Comparison of ENCODE assay signal across 21 cellular contexts in the genomic region with DNA sequence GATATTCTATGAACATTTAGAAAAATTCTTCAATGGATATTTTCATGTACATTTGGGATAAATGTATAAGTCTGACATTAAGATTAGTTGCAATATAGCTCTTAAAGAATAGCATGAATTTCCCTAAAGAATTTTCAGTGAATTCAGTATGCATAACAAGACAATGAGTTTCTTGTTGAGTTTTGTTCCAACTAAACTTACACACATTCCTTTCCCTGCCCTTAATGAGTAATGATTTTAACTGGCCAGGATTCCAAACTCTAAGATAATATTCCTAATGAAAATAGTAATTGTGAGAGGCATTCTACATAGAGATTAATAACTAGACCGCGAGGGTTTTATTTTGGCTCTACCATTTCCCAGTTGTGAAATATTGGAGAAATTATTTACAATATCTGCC.
DNase-seq lines count a peak whose midpoint lies in the region; ATAC-seq and TF ChIP-seq lines count a peak whose summit lies in the region.
"Had no signal": no experiment of that assay in that cellular context is flagged by ENCODE, and none has a peak within 500 bp of the region (broad histone marks: within the 10 kb centered on the region; RNA-seq: fewer than 3 reads in every experiment).

No MANE protein-coding gene starts in this region.

- H4K20me1 ChIP-seq in IMR-90 (ENCODE audit: insufficient read depth, low read length) = no peaks in the 10 kb centered on the region

- H3K18ac ChIP-seq in IMR-90 (ENCODE audit: low read depth, low read length) = no peak overlapping the region

- no peaks in the 10 kb centered on the region for H3K9me1 ChIP-seq in IMR-90 (ENCODE audit: insufficient read depth, low read length)

- ATAC-seq in IMR-90 (ENCODE audit: low read depth) (no peak), foreskin keratinocyte (peak; percentile 70), GM18498 (IDR thresholded peaks at IDR 0.05; ENCODE audit: unreplicated experiment) (no peak)

- no peak overlapping the region for H2AFZ ChIP-seq in IMR-90 (replicated peaks; ENCODE audit: low read length, poor library complexity)

- H2AK5ac ChIP-seq in IMR-90 (ENCODE audit: low read depth, low read length) = no peak overlapping the region

- H3K14ac ChIP-seq in IMR-90 (replicated peaks; ENCODE audit: low read depth, low read length) = no peak overlapping the region

- no peaks in the 10 kb centered on the region for H3K79me1 ChIP-seq in IMR-90 (ENCODE audit: low read depth in 1 of 2, low read length in 2 of 2)

- TF ChIP-seq POLR2A in IMR-90 (IDR thresholded peaks at IDR 0.05; ENCODE audit: low read depth, low read length) = no peak

- no peak overlapping the region for H2AK9ac ChIP-seq in IMR-90 (replicated peaks; ENCODE audit: low read depth, low read length, poor library complexity)

- no peak overlapping the region for H4K91ac ChIP-seq in IMR-90 (ENCODE audit: insufficient read depth, low read depth, low read length)

- H3K4me1 ChIP-seq in IMR-90 (ENCODE audit: control insufficient read depth, insufficient read depth, low read length) (no peaks in the 10 kb centered on the region), foreskin keratinocyte (peaks cover 19% of the 10 kb centered on the region)

- H3K36me3 ChIP-seq in IMR-90 (ENCODE audit: control insufficient read depth, insufficient read depth, low read length) = no peaks in the 10 kb centered on the region

- H3K9ac ChIP-seq in IMR-90 (ENCODE audit: low read depth, low read length) = no peak overlapping the region

- no peak overlapping the region for H3K56ac ChIP-seq in IMR-90 (ENCODE audit: extremely low read depth, insufficient read depth, low read length)

- H3K4ac ChIP-seq in IMR-90 (ENCODE audit: low read depth, low read length) = no peak overlapping the region

- no peak overlapping the region for H2BK15ac ChIP-seq in IMR-90 (ENCODE audit: low read depth, low read length)

- H3K9me3 ChIP-seq in IMR-90 (ENCODE audit: control insufficient read depth, insufficient read depth, low read length) = no peaks in the 10 kb centered on the region

- CTCF ChIA-PET in IMR-90 (lab: Yijun Ruan, JAX) = no interaction called here

- POLR2A ChIA-PET in IMR-90 (lab: Charles Lee; ENCODE audit: unreplicated experiment) = no interaction called here

- no CpG with 5 or more reads among the region's 2 CpGs for WGBS in IMR-90 (ENCODE audit: extremely low coverage in 2 of 2, insufficient read length in 1 of 2), 2 experiments

- TF ChIP-seq CTCF in IMR-90 (conservative IDR thresholded peaks at IDR 0.05; ENCODE audit: low read depth, low read length) = no peak
- TF ChIP-seq CTCF in foreskin keratinocyte (conservative IDR thresholded peaks at IDR 0.05) = no peak
- no peak for TF ChIP-seq CTCF in dorsolateral prefrontal cortex (IDR thresholded peaks at IDR 0.05 in 54 of 56, conservative IDR thresholded peaks at IDR 0.05 in 2 of 56; ENCODE audit: low read depth in 1 of 56, partially characterized antibody in 56 of 56)

- H3K27ac ChIP-seq in IMR-90 (ENCODE audit: insufficient read depth, low read length) (no peak overlapping the region), foreskin keratinocyte (no peak overlapping the region), dorsolateral prefrontal cortex (no peak overlapping the region)

- H2BK120ac ChIP-seq in IMR-90 (ENCODE audit: low read depth, low read length) = no peak overlapping the region

- H3K27me3 ChIP-seq in IMR-90 (ENCODE audit: control insufficient read depth, insufficient read depth, low read length) (no peaks in the 10 kb centered on the region), foreskin keratinocyte (no peaks in the 10 kb centered on the region), dorsolateral prefrontal cortex (peaks cover 0 to 22% (median 0%) of the 10 kb centered on the region in 45 donors)

- DNase-seq in IMR-90 (peak; percentile 33), astrocyte of the hippocampus (ENCODE audit: low read depth, low spot score) (peak; percentile 14), foreskin keratinocyte (peak; percentile 43 to 73), dorsolateral prefrontal cortex (no peak), NOMO-1 treated with DMSO at 0.1 percent for 48 hours (lab: John Stamatoyannopoulos, UW; ENCODE audit: unreplicated experiment) (no peak)
- DNase-seq in stimulated activated naive CD4-positive, alpha-beta T cell (lab: John Stamatoyannopoulos, UW) = no peak
- DNase-seq: CD4-positive, CD25-positive, alpha-beta regulatory T cell; COR-L47; DMS79 treated with DMSO at 0.1 percent for 48 hours; H9; HFFc6; KG1; NCI-H1092 treated with DMSO at 0.1 percent for 48 hours; NCI-H1436 treated with DMSO at 0.1 percent for 48 hours; NCI-H2029; NCI-H226; NCI-H524; NCI-H82; OCI-M1; SHP77 had no signal

- dilution Hi-C loops in IMR-90 (cut with HindIII; ENCODE audit: low sequenced_read_pairs, unreplicated experiment) = no loop called here

- no peak overlapping the region for H2BK5ac ChIP-seq in IMR-90 (ENCODE audit: low read depth, low read length, poor library complexity, severe bottlenecking)

- BruUV-seq in IMR-90 (replicated peaks; lab: Mats Ljungman, UMichigan) = no TSS peak

- H2BK20ac ChIP-seq in IMR-90 (ENCODE audit: low read depth, low read length) = no peak overlapping the region

- H4K5ac ChIP-seq in IMR-90 (ENCODE audit: low read depth, low read length) = no peak overlapping the region

- H4K8ac ChIP-seq in IMR-90 (ENCODE audit: low read depth in 2 of 2, low read length in 2 of 2) = no peak overlapping the region

- H3K23ac ChIP-seq in IMR-90 (ENCODE audit: low read depth, low read length) = no peak overlapping the region

- TF ChIP-seq RAD21 in IMR-90 (IDR thresholded peaks at IDR 0.05; ENCODE audit: low read length) = no peak

- in situ Hi-C loops in IMR-90 (cut with MboI; ENCODE audit: low sequenced_read_pairs) = no loop called here

- no peak overlapping the region for H3K4me2 ChIP-seq in IMR-90 (ENCODE audit: low read depth, low read length)

- H3K4me3 ChIP-seq in IMR-90 (ENCODE audit: insufficient read depth, low read depth, low read length) (no peak overlapping the region), dorsolateral prefrontal cortex (no peak overlapping the region)

- intact Hi-C loops in IMR-90 (cut with micrococcal nuclease) = no loop called here
- intact Hi-C loops in dorsolateral prefrontal cortex (cut with DNase I) = no loop called here

TF ChIP-seq in IMR-90, 13 proteins besides CTCF, POLR2A, EP300 and RAD21:
- TF ChIP-seq RCOR1 (IDR thresholded peaks at IDR 0.05; ENCODE audit: insufficient replicate concordance, low read length) = no peak
- TF ChIP-seq MAZ (IDR thresholded peaks at IDR 0.05; ENCODE audit: borderline replicate concordance, low read depth, low read length) = no peak
- no peak for TF ChIP-seq CHD1 (IDR thresholded peaks at IDR 0.05; ENCODE audit: low read depth, low read length)
- no peak for TF ChIP-seq CEBPB (IDR thresholded peaks at IDR 0.05; ENCODE audit: low read depth, low read length)
- no peak for TF ChIP-seq SMC3 (IDR thresholded peaks at IDR 0.05; ENCODE audit: low read depth, low read length)
- TF ChIP-seq, protein P1, sequence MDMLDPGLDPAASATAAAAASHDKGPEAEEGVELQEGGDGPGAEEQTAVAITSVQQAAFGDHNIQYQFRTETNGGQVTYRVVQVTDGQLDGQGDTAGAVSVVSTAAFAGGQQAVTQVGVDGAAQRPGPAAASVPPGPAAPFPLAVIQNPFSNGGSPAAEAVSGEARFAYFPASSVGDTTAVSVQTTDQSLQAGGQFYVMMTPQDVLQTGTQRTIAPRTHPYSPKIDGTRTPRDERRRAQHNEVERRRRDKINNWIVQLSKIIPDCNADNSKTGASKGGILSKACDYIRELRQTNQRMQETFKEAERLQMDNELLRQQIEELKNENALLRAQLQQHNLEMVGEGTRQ (IDR thresholded peaks at IDR 0.05; ENCODE audit: low read depth, low read length) = no peak
- no peak for TF ChIP-seq ELK1 (IDR thresholded peaks at IDR 0.05; ENCODE audit: borderline replicate concordance, low read depth, low read length)
- TF ChIP-seq RFX5 (IDR thresholded peaks at IDR 0.05; ENCODE audit: low read depth, low read length) = no peak
- TF ChIP-seq NFE2L2 (IDR thresholded peaks at IDR 0.05; ENCODE audit: low read depth, low read length) = no peak
- no peak for TF ChIP-seq FOS (IDR thresholded peaks at IDR 0.05; ENCODE audit: low read depth, low read length)
- no peak for TF ChIP-seq BHLHE40 (IDR thresholded peaks at IDR 0.05; ENCODE audit: low read depth, low read length)
- TF ChIP-seq MXI1 (IDR thresholded peaks at IDR 0.05; ENCODE audit: borderline replicate concordance, low read depth, low read length) = no peak

Comparison
In these comparisons a context has a peak if more than half of its experiments do, and no peak if none do; other contexts are left out.
1. DNase-seq: peak in IMR-90 (single experiment), astrocyte of the hippocampus (single experiment) and foreskin keratinocyte (2 of 2); none in dorsolateral prefrontal cortex (0 of 10), NOMO-1 treated with DMSO at 0.1 percent for 48 hours (single experiment) and stimulated activated naive CD4-positive, alpha-beta T cell (0 of 6).